ENCODE assay signal across 14 cellular contexts in genomic region chr22:32360096-32360495, GRCh38. TPM values are rescaled to one million over a fixed set of nuclear protein-coding genes. Genes with fewer than 3 reads are reported as not detected.
"Had no signal": no experiment of that assay in that cellular context is flagged by ENCODE, and none has a peak within 500 bp of the region (broad histone marks: within the 10 kb centered on the region; RNA-seq: fewer than 3 reads in every experiment).

No MANE protein-coding gene starts in this region.

RNA-seq across cellular contexts. Expression of gene RFPL3, which starts 2.4 kb away (rescaled TPM):
- total RNA-seq: stomach, subcutaneous adipose tissue, suprapubic skin, temporal lobe, thoracic aorta, thyroid gland, tibial nerve, transverse colon, upper lobe of left lung, upper lobe of right lung, ureter, urinary bladder, uterus, vagina had no signal
- polyA plus RNA-seq: stomach, urinary bladder had no signal
